Comparison of ENCODE assay signal across 8 cellular contexts in the genomic region with DNA sequence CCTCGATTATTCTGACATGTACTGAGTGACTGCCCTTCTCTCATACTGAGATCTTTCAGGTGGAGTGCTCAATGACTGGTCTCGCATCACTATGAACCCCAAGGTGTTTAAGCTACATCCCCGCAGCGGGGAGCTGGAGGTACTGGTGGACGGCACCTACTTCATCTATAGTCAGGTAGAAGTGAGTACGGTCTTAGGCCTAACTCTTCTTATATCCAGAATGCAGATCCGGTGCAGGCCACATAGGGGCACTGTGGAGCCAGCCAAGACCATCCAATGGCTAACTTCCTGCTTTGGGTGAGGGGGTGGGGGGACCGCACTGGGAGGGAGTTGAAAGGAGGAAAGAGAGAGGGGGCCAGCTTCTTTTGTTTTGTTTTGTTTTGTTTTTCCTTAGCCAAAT. TPM values are rescaled to one million over a fixed set of nuclear protein-coding genes. Genes with fewer than 3 reads are reported as not detected.
DNase-seq lines count a peak whose midpoint lies in the region; ATAC-seq and TF ChIP-seq lines count a peak whose summit lies in the region.

No MANE protein-coding gene starts in this region.

- no peaks in the 10 kb centered on the region for H3K36me3 Mint-ChIP-seq in endothelial cell (ENCODE audit: low read depth, unreplicated experiment)

- H3K4me3 ChIP-seq in A673 (ENCODE audit: low read depth, low read length, poor library complexity, severe bottlenecking) (no peak overlapping the region), Peyer's patch (no peak overlapping the region), prostate gland (no peak overlapping the region)

- WGBS in prostate gland = 65% methylated on average over 8 of the region's 8 CpGs

- BruUV-seq in A673 (replicated peaks; lab: Mats Ljungman, UMichigan) = no TSS peak

- H3K27ac ChIP-seq in A673 (ENCODE audit: low read depth, low read length, poor library complexity, severe bottlenecking) = no peak overlapping the region
- no peak overlapping the region for H3K27ac ChIP-seq in Peyer's patch
- H3K27ac ChIP-seq in prostate gland = no peak overlapping the region

- H3K27me3 Mint-ChIP-seq in endothelial cell (ENCODE audit: unreplicated experiment) = peaks cover 4% of the 10 kb centered on the region

- POLR2A ChIA-PET in A673 (lab: Charles Lee; ENCODE audit: low non-redundant PET) = no interaction called here

- TF ChIP-seq POLR2A in Peyer's patch (IDR thresholded peaks at IDR 0.05) (no peak), prostate gland (IDR thresholded peaks at IDR 0.05) (no peak)

- no peaks in the 10 kb centered on the region for H3K9me3 Mint-ChIP-seq in endothelial cell (ENCODE audit: unreplicated experiment)

- no peaks in the 10 kb centered on the region for H3K4me1 ChIP-seq in A673 (ENCODE audit: insufficient read depth, low read length, poor library complexity, severe bottlenecking)
- H3K4me1 ChIP-seq in Peyer's patch = no peaks in the 10 kb centered on the region
- H3K4me1 ChIP-seq in prostate gland (replicated peaks) = no peaks in the 10 kb centered on the region

- intact Hi-C loops in A673 (cut with micrococcal nuclease; ENCODE audit: unreplicated experiment) = loop anchor here (1.0 to 10.0 kb wide), 2 partner anchors 64 to 609 kb away; no protein-coding TSS in a partner anchor
- intact Hi-C loops in prostate gland (cut with DNase I) = loop anchor here (5.0 kb wide), 1 partner anchor 496 kb away; no protein-coding TSS in a partner anchor

- H3K27me3 ChIP-seq in A673 (replicated peaks; ENCODE audit: insufficient read depth, low read depth, low read length, poor library complexity) = no peaks in the 10 kb centered on the region
- no peaks in the 10 kb centered on the region for H3K27me3 ChIP-seq in Peyer's patch
- H3K27me3 ChIP-seq in prostate gland (replicated peaks; ENCODE audit: insufficient read depth) = no peaks in the 10 kb centered on the region

- H3K36me3 ChIP-seq in A673 (ENCODE audit: insufficient read depth, low read length, poor library complexity, severe bottlenecking) = no peaks in the 10 kb centered on the region
- H3K36me3 ChIP-seq in Peyer's patch = no peaks in the 10 kb centered on the region
- no peaks in the 10 kb centered on the region for H3K36me3 ChIP-seq in prostate gland

- H3K9me3 ChIP-seq in A673 (ENCODE audit: low read depth, low read length, poor library complexity, severe bottlenecking) (no peaks in the 10 kb centered on the region), Peyer's patch (no peaks in the 10 kb centered on the region), prostate gland (no peaks in the 10 kb centered on the region)

- H3K4me1 Mint-ChIP-seq in endothelial cell (ENCODE audit: unreplicated experiment) = peaks cover 8% of the 10 kb centered on the region

- H3K27ac Mint-ChIP-seq in endothelial cell (ENCODE audit: unreplicated experiment) = no peak overlapping the region

- no peak overlapping the region for H3K4me3 Mint-ChIP-seq in endothelial cell (ENCODE audit: unreplicated experiment)

- ATAC-seq in HG02884 (IDR thresholded peaks at IDR 0.05; ENCODE audit: unreplicated experiment) = peak; percentile 60
- no peak for ATAC-seq in GM18520 (IDR thresholded peaks at IDR 0.05; ENCODE audit: unreplicated experiment)

- CTCF ChIA-PET in A673 (lab: Charles Lee) = interaction anchor here (0.7 to 1.0 kb wide), 2 partner anchors 64 to 99 kb away, joined by 4 read pairs; no protein-coding TSS in a partner anchor

- peak; percentile 73 for TF ChIP-seq CTCF in A673 (conservative IDR thresholded peaks at IDR 0.05; ENCODE audit: low read depth, low read length)
- TF ChIP-seq CTCF in Peyer's patch (IDR thresholded peaks at IDR 0.05) = peak in 4 of 6 experiments; percentile 14 to 19 (median 16)
- peak; percentile 34 for TF ChIP-seq CTCF in endothelial cell (IDR thresholded peaks at IDR 0.05; ENCODE audit: unreplicated experiment)
- peak in 3 of 4 experiments; percentile 25 to 43 (median 43) for TF ChIP-seq CTCF in prostate gland (IDR thresholded peaks at IDR 0.05)

- DNase-seq in A673 (ENCODE audit: low spot score) (peak; percentile 52), EL (peak; percentile 41), Peyer's patch (no peak), endothelial cell (ENCODE audit: low spot score) (peak; percentile 48), prostate gland (ENCODE audit: low spot score) (no peak), GOT3 (lab: John Stamatoyannopoulos, UW) (no peak)

RNA-seq across cellular contexts. Expression of a gene that starts 16.4 kb away (rescaled TPM):
- total RNA-seq in A673 (2021) (not detected in 2 replicates), Peyer's patch (not detected), endothelial cell (ENCODE audit: unreplicated experiment) (not detected), prostate gland (not detected)

RNA-seq across cellular contexts. Expression of a gene that starts 28.9 kb away (rescaled TPM):
- total RNA-seq in A673 (2021) (not detected in 2 replicates), Peyer's patch (not detected), endothelial cell (ENCODE audit: unreplicated experiment) (not detected), prostate gland (1 to 10 TPM in 1 of 2 donors, not detected in 1; 1.1 TPM)

Comparison
In these comparisons a context has a peak if more than half of its experiments do, and no peak if none do; other contexts are left out.
1. DNase-seq: peak in A673 (single experiment), EL (single experiment) and endothelial cell (single experiment); none in Peyer's patch (0 of 3), prostate gland (single experiment) and GOT3 (single experiment).
2. CTCF ChIP-seq: peak in every context shown above with its lines; median percentile 73 in A673; 43 in prostate gland; 34 in endothelial cell; 16 in Peyer's patch.